21 cellular contexts compared by ENCODE assay signal in the genomic region with DNA sequence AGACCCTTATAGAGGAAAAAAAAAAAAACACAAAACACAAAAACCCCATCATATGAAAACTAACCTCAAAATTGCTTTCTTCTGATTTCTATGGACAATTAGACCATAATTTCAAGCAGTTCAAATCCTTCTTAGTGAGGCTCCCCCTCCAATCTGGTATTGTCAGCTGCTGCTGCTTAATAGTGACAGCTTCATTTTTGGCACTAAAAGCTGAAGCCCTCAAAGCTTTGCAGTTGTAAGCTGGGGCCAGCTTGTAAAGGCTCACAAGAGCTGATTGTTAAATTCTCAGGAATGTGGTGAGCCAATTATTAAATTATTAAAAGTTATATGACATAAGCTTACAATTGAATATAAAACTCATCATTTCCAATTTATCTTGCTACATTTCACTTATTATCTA. TPM values are rescaled to one million over a fixed set of nuclear protein-coding genes. Genes with fewer than 3 reads are reported as not detected.
DNase-seq lines count a peak whose midpoint lies in the region; ATAC-seq and TF ChIP-seq lines count a peak whose summit lies in the region.
"Had no signal": no experiment of that assay in that cellular context is flagged by ENCODE, and none has a peak within 500 bp of the region (broad histone marks: within the 10 kb centered on the region; RNA-seq: fewer than 3 reads in every experiment).

No MANE protein-coding gene starts in this region.

- DNase-seq in AG10803 (ENCODE audit: low read depth) (peak; percentile 27), GM23338 (ENCODE audit: low spot score) (no peak), endothelial cell (ENCODE audit: low spot score) (no peak), neuronal stem cell (ENCODE audit: low spot score) (no peak), cerebellar nuclear complex (lab: John Stamatoyannopoulos, UW) (no peak), omental fat pad (ENCODE audit: low spot score) (no peak)
- DNase-seq in effector CD8-positive, alpha-beta T cell (lab: John Stamatoyannopoulos, UW): no peak
- DNase-seq: activated CD4-positive, alpha-beta T cell treated with anti-CD3 and anti-CD28 coated beads for 4 hours; effector CD4-positive, alpha-beta T cell; H7; kidney; mesendoderm; NCI-H1930; NCI-H526; stimulated activated naive CD4-positive, alpha-beta T cell; trophoblast cell had no signal

- no peak overlapping the region for H2BK5ac ChIP-seq in neuronal stem cell (ENCODE audit: low read length)

- H2AK5ac ChIP-seq in neuronal stem cell (ENCODE audit: low read depth, low read length): no peak overlapping the region

- H3K4me1 ChIP-seq in GM23338 (ENCODE audit: insufficient read depth) (peaks cover 38% of the 10 kb centered on the region), neuronal stem cell (ENCODE audit: control insufficient read depth in 2 of 2, insufficient read depth in 1 of 2, low read depth in 1 of 2, low read length in 2 of 2) (peaks cover 4 to 10% of the 10 kb centered on the region in 2 donors)

- H2BK15ac ChIP-seq in neuronal stem cell (ENCODE audit: low read length): no peak overlapping the region

- no peaks in the 10 kb centered on the region for H3K9me2 ChIP-seq in GM23338 (ENCODE audit: insufficient read depth)

- H3K4me2 ChIP-seq in GM23338 (no peak overlapping the region), neuronal stem cell (ENCODE audit: insufficient read depth, low read length, poor library complexity, severe bottlenecking) (no peak overlapping the region)

- H3K9me3 Mint-ChIP-seq in GM23338 (no peaks in the 10 kb centered on the region), endothelial cell (ENCODE audit: unreplicated experiment) (no peaks in the 10 kb centered on the region)
- H3K9me3 Mint-ChIP-seq: CD8-positive, alpha-beta T cell; IgD-negative memory B cell; neural crest cell had no signal

- H3K36me3 Mint-ChIP-seq in GM23338 (ENCODE audit: low read depth) (peaks cover 4% of the 10 kb centered on the region), endothelial cell (ENCODE audit: low read depth, unreplicated experiment) (peaks cover 20% of the 10 kb centered on the region)
- H3K36me3 Mint-ChIP-seq: CD8-positive, alpha-beta T cell; IgD-negative memory B cell had no signal

- no peak overlapping the region for H3K23ac ChIP-seq in neuronal stem cell (ENCODE audit: low read depth, low read length, poor library complexity)

- no peak overlapping the region for H3K9ac ChIP-seq in neuronal stem cell (ENCODE audit: low read depth, low read length, poor library complexity)

- no peak for ATAC-seq in GM23338
- no peak for ATAC-seq in omental fat pad (ENCODE audit: low FRiP score)
- ATAC-seq in HG03280 (IDR thresholded peaks at IDR 0.05; ENCODE audit: unreplicated experiment): no peak
- ATAC-seq: CD8-positive, alpha-beta T cell; Panc1 had no signal

- H3K27me3 Mint-ChIP-seq in GM23338 (ENCODE audit: insufficient read depth, low read depth, poor library complexity) (peaks cover 2% of the 10 kb centered on the region), endothelial cell (ENCODE audit: unreplicated experiment) (peaks cover 6% of the 10 kb centered on the region)

- H3K14ac ChIP-seq in neuronal stem cell (ENCODE audit: low read length): no peak overlapping the region

- H3K79me1 ChIP-seq in neuronal stem cell (ENCODE audit: low read depth, low read length): peaks cover under 1% of the 10 kb centered on the region

- H3K4me1 Mint-ChIP-seq in GM23338 (peaks cover 51% of the 10 kb centered on the region), endothelial cell (ENCODE audit: unreplicated experiment) (peaks cover 49% of the 10 kb centered on the region)

- no peak overlapping the region for H2BK120ac ChIP-seq in neuronal stem cell (ENCODE audit: low read depth, low read length)

- no peak overlapping the region for H2BK12ac ChIP-seq in neuronal stem cell (ENCODE audit: low read length)

- peak overlapping the region; percentile 34; the same call in 1 of the 2 replicates for H3K27ac ChIP-seq in GM23338 (ENCODE audit: low read depth)
- H3K27ac ChIP-seq in neuronal stem cell (replicated peaks; ENCODE audit: low read length): no peak overlapping the region

- H4K8ac ChIP-seq in neuronal stem cell (ENCODE audit: low read depth, low read length): no peak overlapping the region

- H2AFZ ChIP-seq in GM23338: no peak overlapping the region
- H2AFZ ChIP-seq in neuronal stem cell (ENCODE audit: low read length): peak overlapping the region; percentile 64

- peaks cover 68% of the 10 kb centered on the region for H3K79me2 ChIP-seq in GM23338 (replicated peaks; ENCODE audit: insufficient read depth)

- no peaks in the 10 kb centered on the region for H3F3A ChIP-seq in GM23338 (replicated peaks; ENCODE audit: low read depth)

- H3K27me3 ChIP-seq in GM23338 (ENCODE audit: insufficient read depth) (no peaks in the 10 kb centered on the region), neuronal stem cell (ENCODE audit: control insufficient read depth in 3 of 3, insufficient read depth in 3 of 3, low read depth in 1 of 3, low read length in 3 of 3) (no peaks in the 10 kb centered on the region)

- H4K20me1 ChIP-seq in GM23338 (replicated peaks; ENCODE audit: insufficient read depth): no peaks in the 10 kb centered on the region

- no peak overlapping the region for H3K4me3 Mint-ChIP-seq in GM23338
- H3K4me3 Mint-ChIP-seq in endothelial cell (ENCODE audit: unreplicated experiment): no peak overlapping the region
- H3K4me3 Mint-ChIP-seq: CD8-positive, alpha-beta T cell; neural crest cell had no signal

- TF ChIP-seq CTCF in AG10803 (conservative IDR thresholded peaks at IDR 0.05; ENCODE audit: low read length): no peak
- no peak for TF ChIP-seq CTCF in GM23338 (conservative IDR thresholded peaks at IDR 0.05; ENCODE audit: low read depth in 2 of 2)
- TF ChIP-seq CTCF in endothelial cell (IDR thresholded peaks at IDR 0.05; ENCODE audit: unreplicated experiment): no peak
- TF ChIP-seq CTCF in omental fat pad (IDR thresholded peaks at IDR 0.05): no peak

- H4K91ac ChIP-seq in neuronal stem cell (ENCODE audit: low read depth, low read length, poor library complexity): no peak overlapping the region

- H3K18ac ChIP-seq in neuronal stem cell (ENCODE audit: low read length): no peak overlapping the region

- no peak overlapping the region for H3K4ac ChIP-seq in neuronal stem cell (ENCODE audit: low read length)

- H3K36me3 ChIP-seq in GM23338 (ENCODE audit: insufficient read depth) (no peaks in the 10 kb centered on the region), neuronal stem cell (replicated peaks in 1 of 2; ENCODE audit: control insufficient read depth in 2 of 2, insufficient read depth in 2 of 2, low read length in 2 of 2) (no peaks in the 10 kb centered on the region)

- no peak overlapping the region for H3K27ac Mint-ChIP-seq in GM23338
- H3K27ac Mint-ChIP-seq in endothelial cell (ENCODE audit: unreplicated experiment): peak overlapping the region; percentile 39
- H3K27ac Mint-ChIP-seq: CD8-positive, alpha-beta T cell; IgD-negative memory B cell had no signal

- no peaks in the 10 kb centered on the region for H3K9me3 ChIP-seq in neuronal stem cell (replicated peaks in 1 of 2; ENCODE audit: control insufficient read depth in 2 of 2, insufficient read depth in 1 of 2, low read depth in 1 of 2, low read length in 2 of 2)

- H3K4me3 ChIP-seq in AG10803 (ENCODE audit: low read length) (no peak overlapping the region), GM23338 (no peak overlapping the region), neuronal stem cell (ENCODE audit: low read length in 2 of 2) (no peak overlapping the region)

TF ChIP-seq in GM23338, 12 proteins besides CTCF, POLR2A, EP300 and RAD21:
- TF ChIP-seq ZNF331 (CRISPR knock-in tag; IDR thresholded peaks at IDR 0.05; ENCODE audit: low read depth): no peak
- TF ChIP-seq EZH2phosphoT487 (IDR thresholded peaks at IDR 0.05; ENCODE audit: unreplicated experiment): no peak
- no peak for TF ChIP-seq STAT1 (IDR thresholded peaks at IDR 0.05; ENCODE audit: unreplicated experiment)
- no peak for TF ChIP-seq CREB1 (CRISPR knock-in tag; IDR thresholded peaks at IDR 0.05; ENCODE audit: low read depth)
TF ChIP-seq in GM23338: peak in this region for 0.

RNA-seq across cellular contexts. Expression of gene ATXN7L1, which starts 21.9 kb away (rescaled TPM):
- 19.4 and 29.8 TPM in 2 replicates for total RNA-seq in GM23338 (2014; rRNA removed; shearing (Covaris generic))
- polyA plus RNA-seq in GM23338 (2016; fragmentation: Nextera tagmentation; extraction: Ambion mirVana): 20.6 and 22.8 TPM in 2 replicates
- total RNA-seq in endothelial cell (ENCODE audit: unreplicated experiment): 18.4 TPM
- 8.7 TPM for polyA plus RNA-seq in neuronal stem cell (2013, experiment 1 of 2)
- polyA plus RNA-seq in neuronal stem cell (2013, experiment 2 of 2): 8.2 TPM
- total RNA-seq in omental fat pad: 10 to 100 TPM; 10.6 to 19.5 (median 12.2) TPM
